In the genomic region with DNA sequence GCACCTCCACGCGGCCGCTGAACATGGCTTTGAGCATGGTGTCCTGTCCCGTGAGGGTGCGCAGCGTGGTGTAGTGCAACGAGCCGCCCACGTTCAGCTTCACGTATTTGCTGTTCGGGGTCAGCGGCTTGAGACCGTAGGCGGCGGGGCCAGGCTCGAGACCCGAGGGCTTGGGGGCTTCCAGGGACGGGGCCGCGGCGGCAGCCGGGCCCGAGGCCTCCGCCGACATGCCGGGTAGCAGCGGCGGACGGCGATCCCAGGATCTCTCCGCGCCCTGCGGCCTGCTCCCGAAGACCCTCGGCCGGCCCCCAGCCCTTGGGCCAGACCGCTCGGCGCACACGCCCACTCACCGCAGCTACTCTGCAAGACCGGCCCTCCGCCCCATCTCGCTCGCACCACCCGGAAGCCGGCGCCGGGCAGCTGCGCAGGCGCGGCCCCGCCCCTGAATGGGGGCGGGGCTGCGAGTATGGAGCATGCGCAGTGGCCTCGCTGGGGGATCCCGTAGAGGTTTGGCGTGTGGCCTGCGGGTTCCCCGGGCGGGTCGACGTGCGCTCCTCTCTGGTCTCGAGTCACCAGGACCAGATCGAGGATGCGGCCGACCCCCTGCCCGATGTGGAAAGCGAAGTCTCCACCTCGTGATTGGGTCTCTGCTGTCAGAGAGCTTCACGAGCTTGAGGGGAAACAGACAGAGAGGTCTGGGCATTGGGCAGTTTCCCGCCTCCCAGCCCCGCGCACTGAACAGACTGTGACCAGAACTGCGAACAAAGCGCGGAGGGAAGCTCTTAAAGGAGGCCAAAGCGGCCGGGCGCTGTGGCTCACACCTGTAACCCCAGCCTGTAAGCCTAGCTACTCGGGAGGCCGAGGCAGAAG, we compare ENCODE assay signal across 1 cellular context.
TF ChIP-seq lines count a peak whose summit lies in the region.

Gene KCTD13, minus strand, starts transcription at position 422 of the 870 bp plus-strand sequence. Its CDS starts 193 bp downstream, at position 229.

TF ChIP-seq in HepG2, 621 proteins besides CTCF, POLR2A, EP300 and RAD21 (continued from another document):
- TF ChIP-seq ZNF225 (CRISPR knock-in tag; IDR thresholded peaks at IDR 0.05), result peak; percentile 71; the same call in 1 of the 2 replicates
